ENCODE assay signal across 12 cellular contexts in genomic region chr13:30745917-30746686, GRCh38. TPM values are rescaled to one million over a fixed set of nuclear protein-coding genes. Genes with fewer than 3 reads are reported as not detected.
DNase-seq lines count a peak whose midpoint lies in the region; TF ChIP-seq lines count a peak whose summit lies in the region.
"Had no signal": no experiment of that assay in that cellular context is flagged by ENCODE, and none has a peak within 500 bp of the region (broad histone marks: within the 10 kb centered on the region; RNA-seq: fewer than 3 reads in every experiment).

No MANE protein-coding gene starts in this region.

- no peak overlapping the region for H2AFZ ChIP-seq in PC-9

- peaks cover 29% of the 10 kb centered on the region for H3K4me1 Mint-ChIP-seq in Caco-2 (ENCODE audit: low read depth, unreplicated experiment)

- DNase-seq in Caco-2: peak; percentile 57 to 77
- peak; percentile 13 for DNase-seq in NCI-H69 (lab: John Stamatoyannopoulos, UW)
- DNase-seq in dermis microvascular lymphatic vessel endothelial cell (ENCODE audit: low read depth in 2 of 2): peak; percentile 78 to 87
- no peak for DNase-seq in KBM-7
- no peak for DNase-seq in DMS114 treated with DMSO at 0.1 percent for 48 hours (lab: John Stamatoyannopoulos, UW; ENCODE audit: unreplicated experiment)
- no peak for DNase-seq in NCI-H748 (lab: John Stamatoyannopoulos, UW; ENCODE audit: unreplicated experiment)
- no peak for DNase-seq in PC-9
- DNase-seq: activated CD4-positive, alpha-beta T cell treated with anti-CD3 and anti-CD28 coated beads for 1 hour; esophagus squamous epithelium; stimulated activated naive CD8-positive, alpha-beta T cell treated with anti-CD3 and anti-CD28 coated beads, Interleukin-15, amount 100 ng/mL, for 72 hours had no signal

- no peaks in the 10 kb centered on the region for H3K9me2 ChIP-seq in PC-9 (ENCODE audit: insufficient read depth)

- H3K27me3 Mint-ChIP-seq in Caco-2 (ENCODE audit: insufficient read depth, unreplicated experiment): no peaks in the 10 kb centered on the region

- H3K9me3 Mint-ChIP-seq in Caco-2 (ENCODE audit: unreplicated experiment): no peaks in the 10 kb centered on the region
- H3K9me3 Mint-ChIP-seq: stimulated activated naive CD8-positive, alpha-beta T cell treated with anti-CD3 and anti-CD28 coated beads, Interleukin-15, amount 100 ng/mL, for 72 hours had no signal

- TF ChIP-seq CTCF in Caco-2 (IDR thresholded peaks at IDR 0.05; ENCODE audit: insufficient read depth in 1 of 2, low read depth in 1 of 2, low read length in 1 of 2, severe bottlenecking in 1 of 2, unreplicated experiment in 1 of 2): no peak
- no peak for TF ChIP-seq CTCF in neutrophil (IDR thresholded peaks at IDR 0.05)
- TF ChIP-seq CTCF in PC-9 (conservative IDR thresholded peaks at IDR 0.05): no peak

- H3K4me3 Mint-ChIP-seq in Caco-2 (ENCODE audit: unreplicated experiment): no peak overlapping the region

- POLR2A ChIA-PET in Caco-2 (lab: Charles Lee): no interaction called here
- POLR2A ChIA-PET in PC-9 (lab: Charles Lee; ENCODE audit: unreplicated experiment): no interaction called here

- H3K4me3 ChIP-seq in Caco-2 (ENCODE audit: low read depth, low read length) (no peak overlapping the region), neutrophil (ENCODE audit: low read depth in 1 of 2, low read length in 1 of 2) (peak overlapping the region; percentile 2 to 44), PC-9 (no peak overlapping the region)
- H3K4me3 ChIP-seq: adrenal gland, esophagus squamous epithelium had no signal

- peak overlapping the region; percentile 94 for H3K27ac ChIP-seq in neutrophil
- no peak overlapping the region for H3K27ac ChIP-seq in PC-9
- H3K27ac ChIP-seq: adrenal gland, esophagus squamous epithelium had no signal

- no peaks in the 10 kb centered on the region for H4K20me1 ChIP-seq in PC-9 (ENCODE audit: insufficient read depth)

- intact Hi-C loops in Caco-2 (cut with micrococcal nuclease; ENCODE audit: unreplicated experiment) (loop anchor here (1.0 kb wide), 1 partner anchor 21 kb away; no protein-coding TSS in a partner anchor), PC-9 (cut with micrococcal nuclease; ENCODE audit: unreplicated experiment) (no loop called here)

- H3K4me2 ChIP-seq in PC-9: no peak overlapping the region

- no peak overlapping the region for H3K27ac Mint-ChIP-seq in Caco-2 (ENCODE audit: unreplicated experiment)
- H3K27ac Mint-ChIP-seq: stimulated activated naive CD8-positive, alpha-beta T cell treated with anti-CD3 and anti-CD28 coated beads, Interleukin-15, amount 100 ng/mL, for 72 hours had no signal

- H3K27me3 ChIP-seq in Caco-2 (replicated peaks; ENCODE audit: control insufficient read depth, insufficient read depth, low read length) (no peaks in the 10 kb centered on the region), neutrophil (no peaks in the 10 kb centered on the region), PC-9 (ENCODE audit: insufficient read depth, low read depth) (no peaks in the 10 kb centered on the region)
- H3K27me3 ChIP-seq: adrenal gland, esophagus squamous epithelium had no signal

- no peaks in the 10 kb centered on the region for H3K9me3 ChIP-seq in Caco-2
- no peaks in the 10 kb centered on the region for H3K9me3 ChIP-seq in neutrophil
- H3K9me3 ChIP-seq in PC-9 (ENCODE audit: insufficient read depth, low read depth): no peaks in the 10 kb centered on the region
- H3K9me3 ChIP-seq: adrenal gland, esophagus squamous epithelium had no signal

- H3K4me1 ChIP-seq in Caco-2: peaks cover 47% of the 10 kb centered on the region
- peaks cover 95 to 100% of the 10 kb centered on the region in 2 experiments for H3K4me1 ChIP-seq in neutrophil (ENCODE audit: control insufficient read depth in 1 of 2, insufficient read depth in 1 of 2, low read depth in 1 of 2, low read length in 1 of 2)
- peaks cover 36% of the 10 kb centered on the region for H3K4me1 ChIP-seq in PC-9 (replicated peaks; ENCODE audit: insufficient read depth)

- no peaks in the 10 kb centered on the region for H3K36me3 Mint-ChIP-seq in Caco-2 (ENCODE audit: insufficient read depth, unreplicated experiment)

- in situ Hi-C loops in KBM-7 (cut with MboI; ENCODE audit: low pct_unique_long_range_greater_than_20kb, low sequenced_read_pairs): no loop called here

- CTCF ChIA-PET in Caco-2 (lab: Charles Lee) (interaction anchor here (0.6 to 0.8 kb wide), 2 partner anchors 9 to 21 kb away, joined by 3 read pairs; no protein-coding TSS in a partner anchor), PC-9 (lab: Charles Lee) (no interaction called here)

- H3K36me3 ChIP-seq in Caco-2 (ENCODE audit: control insufficient read depth, insufficient read depth, low read length) (no peaks in the 10 kb centered on the region), neutrophil (peaks cover 86% of the 10 kb centered on the region), PC-9 (ENCODE audit: low read depth) (no peaks in the 10 kb centered on the region)
- H3K36me3 ChIP-seq: adrenal gland, esophagus squamous epithelium had no signal

- no peaks in the 10 kb centered on the region for H3K79me2 ChIP-seq in PC-9 (ENCODE audit: low read depth)

- H3F3A ChIP-seq in PC-9 (ENCODE audit: insufficient read depth, low read depth): peaks cover 30% of the 10 kb centered on the region

- BruUV-seq in Caco-2 (replicated peaks; lab: Mats Ljungman, UMichigan) (no TSS peak), PC-9 (replicated peaks; lab: Mats Ljungman, UMichigan) (no TSS peak)

RNA-seq across cellular contexts. Expression of gene ALOX5AP, which starts 10.8 kb away (rescaled TPM):
- total RNA-seq in Caco-2 (2022) (0.37 and 1.1 TPM in 2 replicates), dermis microvascular lymphatic vessel endothelial cell (0.25 and 0.26 TPM in 2 replicates), PC-9 (2021) (not detected in 2 replicates)

Comparison
In these comparisons a context has a peak if more than half of its experiments do, and no peak if none do; other contexts are left out.
1. DNase-seq: peak in Caco-2 (2 of 2), NCI-H69 (single experiment) and dermis microvascular lymphatic vessel endothelial cell (2 of 2); none in KBM-7 (single experiment), DMS114 treated with DMSO at 0.1 percent for 48 hours (single experiment), NCI-H748 (single experiment) and PC-9 (0 of 2).
2. H3K4me3 ChIP-seq: peak in neutrophil (2 of 2); none in Caco-2 (single experiment) and PC-9 (single experiment).